24 cellular contexts compared by ENCODE assay signal in the genomic region with DNA sequence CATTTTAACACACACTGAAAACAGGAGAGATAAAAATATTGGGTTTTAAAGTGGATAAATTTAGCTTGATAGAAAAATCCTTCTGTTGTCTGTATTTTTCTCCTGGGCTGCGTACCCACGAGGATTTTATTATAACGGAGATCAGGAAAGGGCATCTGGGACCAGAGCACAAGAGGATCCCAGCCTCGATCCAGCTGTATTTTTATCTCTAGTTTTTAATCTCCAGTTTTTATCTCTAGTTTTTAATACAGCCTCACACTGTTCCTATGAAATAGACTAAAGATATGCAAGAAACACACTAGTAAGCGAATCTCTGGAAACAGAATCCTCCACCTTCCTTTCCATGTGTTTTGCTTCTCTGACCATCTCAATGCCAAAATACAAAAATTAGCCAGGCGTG.
"Had no signal": no experiment of that assay in that cellular context is flagged by ENCODE, and none has a peak within 500 bp of the region (broad histone marks: within the 10 kb centered on the region; RNA-seq: fewer than 3 reads in every experiment).

No MANE protein-coding gene starts in this region.

- H3K4me3 Mint-ChIP-seq: dendritic cell treated with granulocyte-macrophage colony-stimulating factor and Interleukin-4, amounts not matched to agents 40 ng/mL and 50 ng/mL, for 4 days; effector memory CD8-positive, alpha-beta T cell; endodermal cell had no signal

- H3K27ac ChIP-seq: colonic mucosa, coronary artery, dorsolateral prefrontal cortex, epithelial cell of prostate, esophagus muscularis mucosa, esophagus squamous epithelium, foreskin keratinocyte, gastrocnemius medialis, heart left ventricle, heart right ventricle had no signal

- H3K27me3 ChIP-seq: colonic mucosa, esophagus muscularis mucosa, esophagus squamous epithelium, foreskin keratinocyte, gastrocnemius medialis, gastroesophageal sphincter, heart left ventricle had no signal

- H3K9me3 ChIP-seq: colonic mucosa, esophagus muscularis mucosa, esophagus squamous epithelium, gastrocnemius medialis, gastroesophageal sphincter, heart left ventricle, heart right ventricle had no signal

- H3K9me3 Mint-ChIP-seq: dendritic cell treated with granulocyte-macrophage colony-stimulating factor and Interleukin-4, amounts not matched to agents 40 ng/mL and 50 ng/mL, for 4 days; effector memory CD8-positive, alpha-beta T cell; endodermal cell had no signal

- ATAC-seq: effector memory CD8-positive, alpha-beta T cell; esophagus mucosa; foreskin keratinocyte; gastrocnemius medialis; gastroesophageal sphincter had no signal

- H3K27ac Mint-ChIP-seq: dendritic cell treated with granulocyte-macrophage colony-stimulating factor and Interleukin-4, amounts not matched to agents 40 ng/mL and 50 ng/mL, for 4 days; effector memory CD8-positive, alpha-beta T cell; endodermal cell had no signal

- DNase-seq: colonic mucosa; cortex of kidney; dorsolateral prefrontal cortex; effector CD4-positive, alpha-beta T cell; effector CD8-positive, alpha-beta T cell; effector memory CD4-positive, alpha-beta T cell; effector memory CD8-positive, alpha-beta T cell; endodermal cell; erythroblast; esophagus squamous epithelium; foreskin fibroblast; foreskin keratinocyte; foreskin melanocyte; gastrocnemius medialis; glutamatergic neuron; head of caudate nucleus; heart left ventricle; heart right ventricle had no signal

- H3K4me3 ChIP-seq: colonic mucosa, coronary artery, dorsolateral prefrontal cortex, esophagus muscularis mucosa, esophagus squamous epithelium, gastrocnemius medialis, gastroesophageal sphincter, heart left ventricle, heart right ventricle had no signal

- H3K4me1 ChIP-seq: colonic mucosa, foreskin keratinocyte had no signal

- H3K36me3 ChIP-seq: colonic mucosa, esophagus muscularis mucosa, esophagus squamous epithelium, gastrocnemius medialis, gastroesophageal sphincter, heart left ventricle, heart right ventricle had no signal
